ENCODE assay signal across 8 cellular contexts in the genomic region with DNA sequence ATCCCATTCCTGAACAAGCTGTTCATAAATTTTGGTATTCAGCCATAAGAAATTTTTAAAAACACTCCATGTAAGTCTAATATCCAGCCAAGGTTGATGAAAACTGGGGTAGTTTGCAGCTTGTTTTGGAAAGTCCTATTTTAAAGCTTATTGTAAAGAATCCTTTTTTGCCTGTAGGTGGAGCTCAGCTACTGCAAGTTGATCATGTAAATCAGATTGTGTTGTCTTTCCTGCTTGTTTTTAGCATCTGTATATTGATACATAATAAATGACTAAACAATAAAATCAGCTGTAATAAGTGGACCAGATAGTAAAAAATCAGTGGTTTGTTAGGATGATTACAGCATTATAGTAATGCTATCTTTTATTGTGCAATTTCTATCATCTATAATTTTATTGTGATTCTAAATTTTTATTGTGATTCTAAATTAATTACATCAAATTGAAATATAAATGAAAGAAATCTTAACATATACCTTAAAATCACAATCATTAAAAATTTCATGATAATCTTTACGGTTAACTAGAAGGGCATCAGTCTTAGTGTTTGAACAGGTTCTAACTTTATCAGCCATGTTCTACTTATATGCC. TPM values are rescaled to one million over a fixed set of nuclear protein-coding genes. Genes with fewer than 3 reads are reported as not detected.
DNase-seq lines count a peak whose midpoint lies in the region; ATAC-seq and TF ChIP-seq lines count a peak whose summit lies in the region.

No MANE protein-coding gene starts in this region.

- H3K4me1 ChIP-seq in cardiac muscle cell (ENCODE audit: low read depth) (peaks cover 9% of the 10 kb centered on the region), OCI-LY1 (ENCODE audit: insufficient read depth, low read length, severe bottlenecking) (no peaks in the 10 kb centered on the region), lower lobe of right lung (peaks cover 8% of the 10 kb centered on the region)

- H3K9ac ChIP-seq in OCI-LY1 (ENCODE audit: low read length), result no peak overlapping the region

- peak; percentile 63 for TF ChIP-seq CTCF in cardiac muscle cell (IDR thresholded peaks at IDR 0.05; ENCODE audit: low read depth, low read length)
- TF ChIP-seq CTCF in OCI-LY1 (IDR thresholded peaks at IDR 0.05; ENCODE audit: low read length), result peak; percentile 78
- TF ChIP-seq CTCF in coronary artery (IDR thresholded peaks at IDR 0.05), result peak; percentile 42
- TF ChIP-seq CTCF in lower lobe of right lung (IDR thresholded peaks at IDR 0.05), result peak; percentile 73

- H4K20me1 ChIP-seq in OCI-LY1 (ENCODE audit: insufficient read depth, low read length), result no peaks in the 10 kb centered on the region

- ATAC-seq in Right ventricle myocardium inferior, result no peak
- peak; percentile 57 for ATAC-seq in HG03354 (IDR thresholded peaks at IDR 0.05; ENCODE audit: poor library complexity, severe bottlenecking, unreplicated experiment)
- peak in 1 of 2 donors; percentile 47 for ATAC-seq in lower lobe of right lung
- ATAC-seq in GM21381 (IDR thresholded peaks at IDR 0.05; ENCODE audit: unreplicated experiment), result no peak
- ATAC-seq in HG02884 (IDR thresholded peaks at IDR 0.05; ENCODE audit: unreplicated experiment), result no peak

- H3K4me3 ChIP-seq in cardiac muscle cell, result no peak overlapping the region
- H3K4me3 ChIP-seq in OCI-LY1 (ENCODE audit: low read depth, low read length, poor library complexity, severe bottlenecking), result no peak overlapping the region
- no peak overlapping the region for H3K4me3 ChIP-seq in coronary artery
- H3K4me3 ChIP-seq in lower lobe of right lung, result no peak overlapping the region

- peak; percentile 59 to 82 for DNase-seq in cardiac muscle cell (ENCODE audit: low read depth in 1 of 2, low spot score in 1 of 2)
- no peak for DNase-seq in Right ventricle myocardium inferior (ENCODE audit: missing footprints)
- no peak for DNase-seq in coronary artery (ENCODE audit: low spot score)
- DNase-seq in lower lobe of right lung, result no peak

- H3K27ac ChIP-seq in cardiac muscle cell (no peak overlapping the region), OCI-LY1 (ENCODE audit: low read depth, low read length, poor library complexity, severe bottlenecking) (no peak overlapping the region), coronary artery (no peak overlapping the region), lower lobe of right lung (no peak overlapping the region)

- H3K4me2 ChIP-seq in OCI-LY1 (ENCODE audit: low read length), result no peak overlapping the region

- intact Hi-C loops in Right ventricle myocardium inferior (cut with DNase I), result loop anchor here (1.0 to 10.0 kb wide), 5 partner anchors 144 to 672 kb away; no protein-coding TSS in a partner anchor
- intact Hi-C loops in lower lobe of right lung (cut with DNase I), result loop anchor here (10.0 kb wide), 1 partner anchor 674 kb away; a partner anchor contains a TSS

- H2AFZ ChIP-seq in OCI-LY1 (ENCODE audit: low read length), result no peak overlapping the region

- no peaks in the 10 kb centered on the region for H3K79me2 ChIP-seq in OCI-LY1 (ENCODE audit: insufficient read depth, low read length)

- no peaks in the 10 kb centered on the region for H3K36me3 ChIP-seq in cardiac muscle cell
- no peaks in the 10 kb centered on the region for H3K36me3 ChIP-seq in OCI-LY1 (ENCODE audit: insufficient read depth, low read length)
- peaks cover 11% of the 10 kb centered on the region for H3K36me3 ChIP-seq in lower lobe of right lung

- H3K9me3 ChIP-seq in cardiac muscle cell (ENCODE audit: low read depth), result no peaks in the 10 kb centered on the region
- no peaks in the 10 kb centered on the region for H3K9me3 ChIP-seq in OCI-LY1 (ENCODE audit: low read length)
- H3K9me3 ChIP-seq in lower lobe of right lung, result no peaks in the 10 kb centered on the region

- H3F3A ChIP-seq in OCI-LY1 (ENCODE audit: insufficient read depth, low read length), result no peaks in the 10 kb centered on the region; the same call in 1 of the 2 replicates

- H3K9me2 ChIP-seq in OCI-LY1 (ENCODE audit: low read depth, low read length), result no peaks in the 10 kb centered on the region

- no peaks in the 10 kb centered on the region for H3K27me3 ChIP-seq in cardiac muscle cell
- no peaks in the 10 kb centered on the region for H3K27me3 ChIP-seq in OCI-LY1 (ENCODE audit: insufficient read depth, low read length)
- H3K27me3 ChIP-seq in lower lobe of right lung (ENCODE audit: low read depth), result no peaks in the 10 kb centered on the region

RNA-seq across cellular contexts. Expression of a gene that starts 42.4 kb away (rescaled TPM):
- total RNA-seq in cardiac muscle cell (12.2 and 16.3 TPM in 2 replicates), Right ventricle myocardium inferior (21.3 TPM), lower lobe of right lung (17.3 TPM)
- polyA plus RNA-seq in cardiac muscle cell, result 50.6 and 51.6 TPM in 2 replicates

RNA-seq across cellular contexts. Expression of a gene that starts 42.7 kb away (rescaled TPM):
- total RNA-seq in cardiac muscle cell, result 2.3 and 4.9 TPM in 2 replicates
- polyA plus RNA-seq in cardiac muscle cell, result 22.4 and 26.8 TPM in 2 replicates
- 11.1 TPM for total RNA-seq in Right ventricle myocardium inferior
- 22.5 TPM for total RNA-seq in lower lobe of right lung

Comparison
In these comparisons a context has a peak if more than half of its experiments do, and no peak if none do; other contexts are left out.
1. DNase-seq: peak in cardiac muscle cell (2 of 2); none in Right ventricle myocardium inferior (single experiment), coronary artery (single experiment) and lower lobe of right lung (single experiment).
2. Peak in every context shown above with its lines, with median percentiles within 50 percentile points of each other: CTCF ChIP-seq.